ENCODE assay signal across 6 cellular contexts in the genomic region with DNA sequence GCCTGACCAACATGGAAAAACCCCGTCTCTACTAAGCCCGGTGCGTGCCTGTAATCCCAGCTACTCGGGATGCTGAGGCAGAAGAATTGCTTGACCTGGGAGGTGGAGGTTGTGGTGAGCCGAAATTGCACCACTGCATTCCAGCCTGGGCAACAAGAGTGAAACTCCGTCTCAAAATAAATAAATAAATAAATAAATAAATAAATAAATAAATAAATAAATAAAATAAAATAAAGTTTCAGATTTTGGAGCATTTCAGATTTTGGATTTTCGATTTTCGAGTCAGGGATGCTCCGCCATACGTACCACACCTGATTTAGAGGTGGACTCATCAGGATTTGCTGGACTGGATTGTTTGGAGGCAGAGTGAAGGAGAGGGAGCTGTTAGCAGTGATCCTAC. TPM values are rescaled to one million over a fixed set of nuclear protein-coding genes. Genes with fewer than 3 reads are reported as not detected.
"Had no signal": no experiment of that assay in that cellular context is flagged by ENCODE, and none has a peak within 500 bp of the region (broad histone marks: within the 10 kb centered on the region; RNA-seq: fewer than 3 reads in every experiment).

No MANE protein-coding gene starts in this region.

RNA-seq across cellular contexts. Expression of gene PASD1, which starts 3.4 kb away (rescaled TPM):
- polyA plus RNA-seq: endothelial cell of umbilical vein, esophagus, fibroblast of lung, foreskin keratinocyte, heart left ventricle, heart right ventricle had no signal
